Comparison of ENCODE assay signal across 8 cellular contexts in genomic region chr22:35150163-35151107, GRCh38.
DNase-seq lines count a peak whose midpoint lies in the region; ATAC-seq and TF ChIP-seq lines count a peak whose summit lies in the region.

No MANE protein-coding gene starts in this region.

- intact Hi-C loops in MCF 10A (cut with micrococcal nuclease) = loop anchor here (1.0 to 2.0 kb wide), 2 partner anchors 1227 to 1848 kb away; no protein-coding TSS in a partner anchor

- CTCF ChIA-PET in MCF 10A (lab: Yijun Ruan, JAX) = interaction anchor here (0.6 to 3.6 kb wide), 47 partner anchors 9 to 1848 kb away, joined by 3 to 34 read pairs (median 4); no protein-coding TSS in a partner anchor

- peak overlapping the region; percentile 16 for H3K27ac Mint-ChIP-seq in MCF 10A (ENCODE audit: low read depth, unreplicated experiment)

- H3K27me3 Mint-ChIP-seq in MCF 10A (ENCODE audit: insufficient read depth, unreplicated experiment) = peaks cover 25% of the 10 kb centered on the region

- no peaks in the 10 kb centered on the region for H3K4me1 Mint-ChIP-seq in MCF 10A (ENCODE audit: insufficient read depth, unreplicated experiment)

- peak; percentile 7 to 9 for DNase-seq in NCI-H2081 (lab: John Stamatoyannopoulos, UW)
- DNase-seq in NCI-H2081 treated with DMSO at 0.1 percent for 48 hours (lab: John Stamatoyannopoulos, UW) = no peak
- peak; percentile 86 for DNase-seq in KBM-7
- peak; percentile 64 for DNase-seq in UCSD-AML1 (lab: John Stamatoyannopoulos, UW; ENCODE audit: unreplicated experiment)
- DNase-seq in MCF 10A (ENCODE audit: unreplicated experiment) = peak; percentile 50
- peak; percentile 54 for DNase-seq in kidney glomerular epithelial cell (lab: John Stamatoyannopoulos, UW)
- DNase-seq in stimulated activated CD4-positive, alpha-beta T cell treated with anti-CD3 and anti-CD28 coated beads, TNF-alpha, amount 100 ng/mL, for 24 hours (ENCODE audit: low read depth in 3 of 3) = peak; percentile 28 to 65 (median 32)

- no peak for ATAC-seq in HG03039 (IDR thresholded peaks at IDR 0.05; ENCODE audit: unreplicated experiment)

- H3K36me3 Mint-ChIP-seq in MCF 10A (ENCODE audit: insufficient read depth, unreplicated experiment) = no peaks in the 10 kb centered on the region

- H3K4me3 Mint-ChIP-seq in MCF 10A (ENCODE audit: unreplicated experiment) = no peak overlapping the region

- no TSS peak for BruUV-seq in MCF 10A (replicated peaks; lab: Mats Ljungman, UMichigan)

- H3K9me3 Mint-ChIP-seq in MCF 10A (ENCODE audit: unreplicated experiment) = no peaks in the 10 kb centered on the region

- in situ Hi-C loops in KBM-7 (cut with MboI; ENCODE audit: low pct_unique_long_range_greater_than_20kb, low sequenced_read_pairs) = no loop called here

- POLR2A ChIA-PET in MCF 10A (lab: Yijun Ruan, JAX) = interaction anchor here (0.7 to 0.9 kb wide), 3 partner anchors 10 to 1419 kb away, joined by 3 to 4 read pairs (median 3); no protein-coding TSS in a partner anchor

- TF ChIP-seq CTCF in MCF 10A (IDR thresholded peaks at IDR 0.05; ENCODE audit: unreplicated experiment) = peak; percentile 76
